14 cellular contexts compared by ENCODE assay signal in genomic region chrX:42531431-42531830, GRCh38.
"Had no signal": no experiment of that assay in that cellular context is flagged by ENCODE, and none has a peak within 500 bp of the region (broad histone marks: within the 10 kb centered on the region; RNA-seq: fewer than 3 reads in every experiment).

No MANE protein-coding gene starts in this region.

- H3K27me3 ChIP-seq: cardiac muscle cell, right lobe of liver, upper lobe of left lung had no signal

- H3K36me3 ChIP-seq: cardiac muscle cell, lower lobe of right lung, right lobe of liver, upper lobe of left lung had no signal

- ATAC-seq: activated T-helper 17 cell treated with anti-CD3 and anti-CD28 coated beads, Interleukin-2, amount 50 U/mL, for 72 hours; lower lobe of right lung had no signal

- H3K27ac ChIP-seq: cardiac muscle cell, coronary artery, epithelial cell of prostate, lower lobe of right lung, right lobe of liver, upper lobe of left lung had no signal

- H3K9me3 ChIP-seq: lower lobe of right lung, right lobe of liver, upper lobe of left lung had no signal

- H3K4me3 ChIP-seq: cardiac muscle cell, coronary artery, lower lobe of right lung, right lobe of liver, upper lobe of left lung had no signal

- H3K4me1 ChIP-seq: lower lobe of right lung, right lobe of liver, upper lobe of left lung had no signal

- DNase-seq: activated CD4-positive, alpha-beta T cell treated with anti-CD3 and anti-CD28 coated beads, Interleukin-2, amount 10 ng/mL, durations not matched to agents 24 days and 14 days; activated naive CD4-positive, alpha-beta T cell treated with anti-CD3 and anti-CD28 coated beads, Interleukin-2, amount 10 ng/mL, durations not matched to agents 7 days and 5 days; effector CD8-positive, alpha-beta T cell; hypothalamus; lower lobe of right lung; naive B cell; right lobe of liver; stimulated activated naive CD4-positive, alpha-beta T cell treated with Interleukin-2 at 50 U/mL for 16 hours; SW 1271; upper lobe of left lung had no signal
